8 cellular contexts compared by ENCODE assay signal in genomic region chr19:2613507-2614295, GRCh38.
A peak's percentile ranks its signal among the peaks of the same experiment; 100 is the strongest.
DNase-seq lines count a peak whose midpoint lies in the region; ATAC-seq and TF ChIP-seq lines count a peak whose summit lies in the region.

No MANE protein-coding gene starts in this region.

- H3K4me1 Mint-ChIP-seq in activated CD8-positive, alpha-beta memory T cell treated with anti-CD3 and anti-CD28 coated beads, Interleukin-2, amount 10 ng/mL, durations not matched to agents 7 days and 5 days, result peaks cover 51% of the 10 kb centered on the region
- peaks cover 40% of the 10 kb centered on the region for H3K4me1 Mint-ChIP-seq in osteocyte (ENCODE audit: unreplicated experiment)

- 13 to 16% methylated on average over 15 to 17 of the region's 28 CpGs for WGBS in esophagus squamous epithelium, 2 donors

- no peaks in the 10 kb centered on the region for H3K36me3 ChIP-seq in esophagus squamous epithelium

- peaks cover 16% of the 10 kb centered on the region for H3K27me3 Mint-ChIP-seq in activated CD8-positive, alpha-beta memory T cell treated with anti-CD3 and anti-CD28 coated beads, Interleukin-2, amount 10 ng/mL, durations not matched to agents 7 days and 5 days
- no peaks in the 10 kb centered on the region for H3K27me3 Mint-ChIP-seq in osteocyte (ENCODE audit: unreplicated experiment)

- H3K4me3 Mint-ChIP-seq in activated CD8-positive, alpha-beta memory T cell treated with anti-CD3 and anti-CD28 coated beads, Interleukin-2, amount 10 ng/mL, durations not matched to agents 7 days and 5 days, result no peak overlapping the region
- H3K4me3 Mint-ChIP-seq in osteocyte (ENCODE audit: unreplicated experiment), result no peak overlapping the region

- H3K9me3 Mint-ChIP-seq in activated CD8-positive, alpha-beta memory T cell treated with anti-CD3 and anti-CD28 coated beads, Interleukin-2, amount 10 ng/mL, durations not matched to agents 7 days and 5 days (ENCODE audit: low read depth), result no peaks in the 10 kb centered on the region
- no peaks in the 10 kb centered on the region for H3K9me3 Mint-ChIP-seq in osteocyte (ENCODE audit: unreplicated experiment)

- no peak overlapping the region for H3K27ac Mint-ChIP-seq in activated CD8-positive, alpha-beta memory T cell treated with anti-CD3 and anti-CD28 coated beads, Interleukin-2, amount 10 ng/mL, durations not matched to agents 7 days and 5 days
- no peak overlapping the region for H3K27ac Mint-ChIP-seq in osteocyte (ENCODE audit: unreplicated experiment)

- H3K4me3 ChIP-seq in esophagus squamous epithelium, result no peak overlapping the region

- TF ChIP-seq CTCF in LNCAP (IDR thresholded peaks at IDR 0.05), result peak; percentile 87
- TF ChIP-seq CTCF in esophagus squamous epithelium (IDR thresholded peaks at IDR 0.05), result peak; percentile 59 to 85 (median 78)
- TF ChIP-seq CTCF in osteocyte (IDR thresholded peaks at IDR 0.05), result peak; percentile 94

- CTCF ChIA-PET in activated CD8-positive, alpha-beta memory T cell treated with anti-CD3 and anti-CD28 coated beads, Interleukin-2, amount 10 ng/mL, durations not matched to agents 7 days and 5 days (lab: Charles Lee), result interaction anchor here (0.6 to 16.9 kb wide), 25 partner anchors 14 to 374 kb away, joined by 3 to 434 read pairs (median 4); partner anchors contain the start of genes GADD45B and LMNB2

- intact Hi-C loops in esophagus squamous epithelium (cut with DNase I), result no loop called here

- H3K4me1 ChIP-seq in esophagus squamous epithelium, result peaks cover 6 to 51% (median 16%) of the 10 kb centered on the region in 3 donors

- ATAC-seq in activated CD8-positive, alpha-beta memory T cell treated with anti-CD3 and anti-CD28 coated beads, Interleukin-2, amount 10 ng/mL, durations not matched to agents 7 days and 5 days, result peak; percentile 57

- no peak overlapping the region for H3K27ac ChIP-seq in esophagus squamous epithelium

- no peak for TF ChIP-seq POLR2A in esophagus squamous epithelium (IDR thresholded peaks at IDR 0.05)

- no peaks in the 10 kb centered on the region for H3K27me3 ChIP-seq in esophagus squamous epithelium

- no peaks in the 10 kb centered on the region for H3K36me3 Mint-ChIP-seq in activated CD8-positive, alpha-beta memory T cell treated with anti-CD3 and anti-CD28 coated beads, Interleukin-2, amount 10 ng/mL, durations not matched to agents 7 days and 5 days
- H3K36me3 Mint-ChIP-seq in osteocyte (ENCODE audit: unreplicated experiment), result no peaks in the 10 kb centered on the region

- H3K9me3 ChIP-seq in esophagus squamous epithelium, result no peaks in the 10 kb centered on the region

- DNase-seq in D341Med (ENCODE audit: low spot score) (peak; percentile 88), esophagus squamous epithelium (lab: John Stamatoyannopoulos, UW) (no peak), osteocyte (ENCODE audit: extremely low spot score, unreplicated experiment) (no peak), NCI-H1048 (lab: John Stamatoyannopoulos, UW) (no peak), DMS79 (lab: John Stamatoyannopoulos, UW) (no peak), SW 1271 (lab: John Stamatoyannopoulos, UW) (no peak)
- peak; percentile 73 for DNase-seq in activated CD8-positive, alpha-beta memory T cell treated with anti-CD3 and anti-CD28 coated beads, Interleukin-2, amount 10 ng/mL, durations not matched to agents 7 days and 5 days

Comparison
In these comparisons a context has a peak if more than half of its experiments do, and no peak if none do; other contexts are left out.
1. DNase-seq: peak in D341Med (single experiment) and activated CD8-positive, alpha-beta memory T cell treated with anti-CD3 and anti-CD28 coated beads, Interleukin-2, amount 10 ng/mL, durations not matched to agents 7 days and 5 days (single experiment); none in esophagus squamous epithelium (single experiment), osteocyte (single experiment), NCI-H1048 (single experiment), DMS79 (single experiment) and SW 1271 (0 of 2).
2. Peak in every context shown above with its lines, with median percentiles within 50 percentile points of each other: CTCF ChIP-seq.